8 cellular contexts compared by ENCODE assay signal in the genomic region with DNA sequence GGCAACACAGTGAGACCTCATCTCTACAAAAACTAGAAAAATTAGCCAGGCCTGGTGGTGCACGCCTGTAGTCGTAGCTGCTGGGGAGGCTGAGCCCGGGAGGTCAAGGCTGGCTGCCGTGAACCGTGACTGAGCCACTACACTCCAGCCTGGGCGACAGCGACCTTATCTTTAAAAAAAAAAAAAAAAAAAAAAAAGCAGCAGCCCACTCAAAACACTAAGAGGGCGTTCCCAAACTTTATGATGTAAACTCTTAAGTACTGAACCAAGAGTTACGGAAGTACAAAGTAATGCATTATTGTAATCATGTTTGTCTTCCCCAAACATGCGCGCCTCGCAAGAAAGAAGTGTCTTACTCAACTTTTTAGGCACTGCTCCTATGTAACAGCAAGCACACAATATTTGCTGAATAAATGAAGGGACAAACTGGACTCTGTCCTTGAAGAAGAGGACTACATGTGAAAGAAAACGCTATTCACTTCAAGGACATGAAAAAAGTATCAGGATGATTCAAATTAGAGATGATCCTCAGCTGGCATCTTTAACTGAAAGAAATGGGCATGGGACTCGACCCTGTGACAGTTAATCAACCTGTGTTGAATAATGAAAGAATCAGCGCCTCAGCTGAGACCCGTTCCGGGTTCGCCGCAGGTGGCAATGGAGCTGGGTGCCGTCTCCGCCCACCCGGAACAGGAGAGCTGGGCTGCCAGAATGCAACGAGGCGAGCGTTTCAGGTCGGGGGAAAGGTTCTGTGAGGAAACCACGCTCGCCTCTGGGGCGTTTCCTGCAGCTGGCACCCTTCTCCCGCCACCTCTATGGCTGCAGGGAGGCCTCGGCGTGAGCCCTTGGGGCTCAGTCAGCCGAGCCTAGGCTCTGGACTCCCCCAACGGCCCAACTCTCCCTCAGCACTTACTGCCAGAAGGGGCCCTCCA. TPM values are rescaled to one million over a fixed set of nuclear protein-coding genes. Genes with fewer than 3 reads are reported as not detected.
DNase-seq lines count a peak whose midpoint lies in the region; ATAC-seq and TF ChIP-seq lines count a peak whose summit lies in the region.

No MANE protein-coding gene starts in this region.

- peak overlapping the region; percentile 90 for H2AFZ ChIP-seq in KMS-11 (ENCODE audit: low read depth)

- no peaks in the 10 kb centered on the region for H3K27me3 Mint-ChIP-seq in activated naive CD8-positive, alpha-beta T cell treated with anti-CD3 and anti-CD28 coated beads, Interleukin-2, amount 10 ng/mL, durations not matched to agents 7 days and 5 days

- POLR2A ChIA-PET in activated naive CD8-positive, alpha-beta T cell treated with anti-CD3 and anti-CD28 coated beads, Interleukin-2, amount 10 ng/mL, durations not matched to agents 7 days and 5 days (lab: Charles Lee) = interaction anchor here (0.6 to 17.5 kb wide), 21 partner anchors 14 to 841 kb away, joined by 3 to 1234 read pairs (median 6); a partner anchor contains a TSS

- TF ChIP-seq CTCF in DOHH2 (IDR thresholded peaks at IDR 0.05; ENCODE audit: low read depth, low read length, poor library complexity, severe bottlenecking) (no peak), KMS-11 (conservative IDR thresholded peaks at IDR 0.05; ENCODE audit: low read depth, low read length) (no peak), left ventricle myocardium inferior (IDR thresholded peaks at IDR 0.05; ENCODE audit: borderline replicate concordance) (no peak), vagina (IDR thresholded peaks at IDR 0.05) (no peak)

- peak overlapping the region; percentile 94 for H3K4me3 Mint-ChIP-seq in activated naive CD8-positive, alpha-beta T cell treated with anti-CD3 and anti-CD28 coated beads, Interleukin-2, amount 10 ng/mL, durations not matched to agents 7 days and 5 days

- peak overlapping the region; percentile 82 for H3K9ac ChIP-seq in KMS-11

- H3K36me3 Mint-ChIP-seq in activated naive CD8-positive, alpha-beta T cell treated with anti-CD3 and anti-CD28 coated beads, Interleukin-2, amount 10 ng/mL, durations not matched to agents 7 days and 5 days = peaks cover 12% of the 10 kb centered on the region

- H3K27ac ChIP-seq in DOHH2 (ENCODE audit: low read depth, low read length) (peak overlapping the region; percentile 90), KMS-11 (peak overlapping the region; percentile 84), left ventricle myocardium inferior (replicated peaks) (peak overlapping the region; percentile 100), vagina (peak overlapping the region; percentile 96)

- H3K9me3 ChIP-seq in DOHH2 (ENCODE audit: control insufficient read depth, insufficient read depth, low read length) (no peaks in the 10 kb centered on the region), left ventricle myocardium inferior (replicated peaks) (no peaks in the 10 kb centered on the region), vagina (no peaks in the 10 kb centered on the region)

- H3K4me3 ChIP-seq in DOHH2 (ENCODE audit: low read length) (peak overlapping the region; percentile 99), KMS-11 (IDR thresholded peaks at IDR 0.05; ENCODE audit: insufficient read depth, low read depth, low read length) (peak overlapping the region; percentile 56), left ventricle myocardium inferior (peak overlapping the region; percentile 99), vagina (peak overlapping the region; percentile 95 to 100)

- H3K4me1 ChIP-seq in DOHH2 (ENCODE audit: control insufficient read depth, low read length) (peaks cover 33% of the 10 kb centered on the region), KMS-11 (ENCODE audit: low read depth, poor library complexity, severe bottlenecking) (peaks cover 32% of the 10 kb centered on the region), left ventricle myocardium inferior (peaks cover 50% of the 10 kb centered on the region), vagina (peaks cover 25% of the 10 kb centered on the region)

- no peaks in the 10 kb centered on the region for H3K9me3 Mint-ChIP-seq in activated naive CD8-positive, alpha-beta T cell treated with anti-CD3 and anti-CD28 coated beads, Interleukin-2, amount 10 ng/mL, durations not matched to agents 7 days and 5 days

- H3K9me2 ChIP-seq in DOHH2 (replicated peaks; ENCODE audit: control insufficient read depth, low read length) = no peaks in the 10 kb centered on the region

- no peak for TF ChIP-seq POLR2A in vagina (IDR thresholded peaks at IDR 0.05)

- H4K20me1 ChIP-seq in DOHH2 (ENCODE audit: control insufficient read depth, insufficient read depth, low read depth, low read length) = no peaks in the 10 kb centered on the region
- H4K20me1 ChIP-seq in KMS-11 (ENCODE audit: insufficient read depth) = no peaks in the 10 kb centered on the region

- H3K36me3 ChIP-seq in DOHH2 (ENCODE audit: control insufficient read depth, low read length) (peaks cover 30% of the 10 kb centered on the region), KMS-11 (ENCODE audit: insufficient read depth) (0 out of 2 replicates have a peak, but pooled peaks cover 4% of the 10 kb centered on the region), left ventricle myocardium inferior (peaks cover 25% of the 10 kb centered on the region), vagina (peaks cover 0 to 12% of the 10 kb centered on the region in 2 donors)

- peak overlapping the region; percentile 98 for H3K4me2 ChIP-seq in DOHH2 (ENCODE audit: low read length)
- peak overlapping the region; percentile 72 for H3K4me2 ChIP-seq in KMS-11

- peak overlapping the region; percentile 98 for H3K27ac Mint-ChIP-seq in activated naive CD8-positive, alpha-beta T cell treated with anti-CD3 and anti-CD28 coated beads, Interleukin-2, amount 10 ng/mL, durations not matched to agents 7 days and 5 days

- H3K79me2 ChIP-seq in DOHH2 (ENCODE audit: control insufficient read depth, low read length) = peaks cover 29% of the 10 kb centered on the region
- H3K79me2 ChIP-seq in KMS-11 (ENCODE audit: insufficient read depth, low read depth) = peaks cover 9% of the 10 kb centered on the region

- peak; percentile 39 for ATAC-seq in GM21786 (IDR thresholded peaks at IDR 0.05; ENCODE audit: unreplicated experiment)
- peak; percentile 64 for ATAC-seq in activated naive CD8-positive, alpha-beta T cell treated with anti-CD3 and anti-CD28 coated beads, Interleukin-2, amount 10 ng/mL, durations not matched to agents 7 days and 5 days (ENCODE audit: low read depth)

- intact Hi-C loops in left ventricle myocardium inferior (cut with micrococcal nuclease) = loop anchor here (5.0 kb wide), 1 partner anchor 75 kb away; a partner anchor contains a TSS
- intact Hi-C loops in vagina (cut with DNase I) = loop anchor here (5.0 kb wide), 1 partner anchor 65 kb away; no protein-coding TSS in a partner anchor

- no peaks in the 10 kb centered on the region for H3K27me3 ChIP-seq in DOHH2 (ENCODE audit: control insufficient read depth, low read length)
- no peaks in the 10 kb centered on the region for H3K27me3 ChIP-seq in KMS-11 (ENCODE audit: insufficient read depth, low read depth)
- H3K27me3 ChIP-seq in left ventricle myocardium inferior (ENCODE audit: low read depth) = no peaks in the 10 kb centered on the region
- H3K27me3 ChIP-seq in vagina = no peaks in the 10 kb centered on the region

- H3K4me1 Mint-ChIP-seq in activated naive CD8-positive, alpha-beta T cell treated with anti-CD3 and anti-CD28 coated beads, Interleukin-2, amount 10 ng/mL, durations not matched to agents 7 days and 5 days = peaks cover 45% of the 10 kb centered on the region

- peaks cover 9% of the 10 kb centered on the region for H3F3A ChIP-seq in DOHH2 (ENCODE audit: control insufficient read depth, insufficient read depth)

- peak; percentile 56 for DNase-seq in SKM-1 treated with dmso at 0.1 percent for 144 hours (lab: John Stamatoyannopoulos, UW; ENCODE audit: unreplicated experiment)
- DNase-seq in activated naive CD8-positive, alpha-beta T cell treated with anti-CD3 and anti-CD28 coated beads, Interleukin-2, amount 10 ng/mL, durations not matched to agents 7 days and 5 days = peak; percentile 85
- peak; percentile 54 for DNase-seq in left ventricle myocardium inferior
- DNase-seq in pulmonary artery endothelial cell (ENCODE audit: low read depth, low spot score) = peak; percentile 8
- no peak for DNase-seq in vagina (ENCODE audit: extremely low spot score in 2 of 2)

RNA-seq across cellular contexts. Expression of a gene that starts 0.7 kb away (rescaled TPM):
- 100 to 1,000 TPM; 110 TPM for total RNA-seq in activated naive CD8-positive, alpha-beta T cell treated with anti-CD3 and anti-CD28 coated beads, Interleukin-2, amount 10 ng/mL, durations not matched to agents 7 days and 5 days
- total RNA-seq in left ventricle myocardium inferior = 49.6 TPM
- 42.3 and 54.8 TPM in 2 replicates for total RNA-seq in pulmonary artery endothelial cell
- 98.2 TPM for total RNA-seq in vagina

RNA-seq across cellular contexts. Expression of a gene that starts 48.4 kb away (rescaled TPM):
- 10 to 100 TPM; 55.2 TPM for total RNA-seq in activated naive CD8-positive, alpha-beta T cell treated with anti-CD3 and anti-CD28 coated beads, Interleukin-2, amount 10 ng/mL, durations not matched to agents 7 days and 5 days
- total RNA-seq in left ventricle myocardium inferior (3.7 TPM), pulmonary artery endothelial cell (under 0.01 TPM in 1 of 2 replicates, not detected in the other), vagina (not detected)

RNA-seq across cellular contexts. Expression of a gene that starts 48.6 kb away (rescaled TPM):
- 1,000 to 10,000 TPM; 7,848 to 8,493 TPM for total RNA-seq in activated naive CD8-positive, alpha-beta T cell treated with anti-CD3 and anti-CD28 coated beads, Interleukin-2, amount 10 ng/mL, durations not matched to agents 7 days and 5 days
- 1,128 TPM for total RNA-seq in left ventricle myocardium inferior
- 1,552 and 2,400 TPM in 2 replicates for total RNA-seq in pulmonary artery endothelial cell
- total RNA-seq in vagina = 2,630 TPM

Comparison
In these comparisons a context has a peak if more than half of its experiments do, and no peak if none do; other contexts are left out.
1. DNase-seq: peak in SKM-1 treated with dmso at 0.1 percent for 144 hours (single experiment), activated naive CD8-positive, alpha-beta T cell treated with anti-CD3 and anti-CD28 coated beads, Interleukin-2, amount 10 ng/mL, durations not matched to agents 7 days and 5 days (single experiment), left ventricle myocardium inferior (single experiment) and pulmonary artery endothelial cell (single experiment); none in vagina (0 of 2).
2. RNA of a gene that starts 48.4 kb away (total RNA-seq): 55.2 TPM in activated naive CD8-positive, alpha-beta T cell treated with anti-CD3 and anti-CD28 coated beads, Interleukin-2, amount 10 ng/mL, durations not matched to agents 7 days and 5 days; 3.7 TPM in left ventricle myocardium inferior (single experiment), not detected in vagina (single experiment) and under 0.01 TPM in pulmonary artery endothelial cell; every median in the first group is over 10 times any median in the second.
3. Peak in every context shown above with its lines, with median percentiles within 50 percentile points of each other: H3K27ac ChIP-seq and H3K4me3 ChIP-seq.